In genomic region chr9:17962747-17963146, GRCh38 we compare ENCODE assay signal across 2 cellular contexts.
TF ChIP-seq lines count a peak whose summit lies in the region.

No MANE protein-coding gene starts in this region.

TF ChIP-seq in HEK293, 187 proteins besides CTCF, POLR2A, EP300 and RAD21 (continued from another document and continues in another):
- TF ChIP-seq BCL6B (tag by site-specific recombination; IDR thresholded peaks at IDR 0.05) (no peak), ZBTB11 (tag by site-specific recombination; conservative IDR thresholded peaks at IDR 0.05; ENCODE audit: low read depth) (no peak), ZNF530 (tag by site-specific recombination; IDR thresholded peaks at IDR 0.05; ENCODE audit: low read depth) (no peak), PRDM1 (tag by site-specific recombination; IDR thresholded peaks at IDR 0.05) (no peak), SP7 (tag by site-specific recombination; IDR thresholded peaks at IDR 0.05) (peak; percentile 80), ZIC2 (tag by site-specific recombination; IDR thresholded peaks at IDR 0.05) (no peak), MEIS1 (CRISPR knock-in tag; IDR thresholded peaks at IDR 0.05; ENCODE audit: borderline replicate concordance) (no peak), PRDM10 (tag by site-specific recombination; IDR thresholded peaks at IDR 0.05) (peak; percentile 48), YY1 (tag by site-specific recombination; IDR thresholded peaks at IDR 0.05) (no peak), ZNF26 (tag by site-specific recombination; IDR thresholded peaks at IDR 0.05) (no peak), ZNF677 (tag by site-specific recombination; IDR thresholded peaks at IDR 0.05) (no peak), ZNF639 (tag by site-specific recombination; IDR thresholded peaks at IDR 0.05) (0 out of 2 replicates have a peak, but pooled peaks have one; percentile 30)

TF ChIP-seq in SK-N-SH treated with all-trans-retinoic acid at 6 μM for 48 hours, 23 proteins besides CTCF, POLR2A, EP300 and RAD21 (continued from another document):
- no peak for TF ChIP-seq CSRNP3 (CRISPR knock-in tag; IDR thresholded peaks at IDR 0.05)
- TF ChIP-seq ZNF8 (CRISPR knock-in tag; IDR thresholded peaks at IDR 0.05) = no peak
- no peak for TF ChIP-seq ESRRG (CRISPR knock-in tag; IDR thresholded peaks at IDR 0.05)
- no peak for TF ChIP-seq GLIS3 (CRISPR knock-in tag; IDR thresholded peaks at IDR 0.05)
- no peak for TF ChIP-seq BACH2 (CRISPR knock-in tag; IDR thresholded peaks at IDR 0.05; ENCODE audit: borderline replicate concordance)
- TF ChIP-seq ZNF70 (CRISPR knock-in tag; IDR thresholded peaks at IDR 0.05) = no peak
- no peak for TF ChIP-seq ISL1 (CRISPR knock-in tag; IDR thresholded peaks at IDR 0.05)
